1 cellular context compared by ENCODE assay signal in the genomic region with DNA sequence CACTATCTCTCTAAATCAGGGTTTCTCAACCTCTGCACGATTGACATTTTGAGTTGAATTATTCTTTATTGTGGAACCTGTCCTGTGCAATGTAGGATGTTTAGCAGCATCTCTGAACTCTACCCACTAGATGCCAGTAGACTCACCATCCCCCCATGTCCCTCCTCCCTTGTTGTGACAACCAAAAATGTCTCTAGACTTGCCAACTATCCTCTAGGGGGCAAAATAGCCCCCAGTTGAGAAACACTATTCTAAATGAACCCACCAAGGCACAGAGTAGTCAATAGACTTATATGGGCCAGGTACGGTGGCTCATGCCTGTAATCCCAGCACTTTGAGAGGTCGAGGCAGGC.
TF ChIP-seq lines count a peak whose summit lies in the region.

No MANE protein-coding gene starts in this region.

TF ChIP-seq in H1, 55 proteins besides CTCF, POLR2A, EP300 and RAD21:
- no peak for TF ChIP-seq TEAD4 (IDR thresholded peaks at IDR 0.05; ENCODE audit: low read depth, low read length)
- TF ChIP-seq JUN (IDR thresholded peaks at IDR 0.05; ENCODE audit: low read depth, low read length), result no peak
- TF ChIP-seq PHF8 (conservative IDR thresholded peaks at IDR 0.05; ENCODE audit: low read depth, low read length), result no peak
- TF ChIP-seq SP4 (IDR thresholded peaks at IDR 0.05; ENCODE audit: low read length), result no peak
- TF ChIP-seq RBBP5 (IDR thresholded peaks at IDR 0.05; ENCODE audit: borderline replicate concordance, low read depth, low read length), result no peak
